12 cellular contexts compared by ENCODE assay signal in genomic region chr6:34583461-34583860, GRCh38. TPM values are rescaled to one million over a fixed set of nuclear protein-coding genes. Genes with fewer than 3 reads are reported as not detected.
DNase-seq lines count a peak whose midpoint lies in the region; ATAC-seq and TF ChIP-seq lines count a peak whose summit lies in the region.
"Had no signal": no experiment of that assay in that cellular context is flagged by ENCODE, and none has a peak within 500 bp of the region (broad histone marks: within the 10 kb centered on the region; RNA-seq: fewer than 3 reads in every experiment).

No MANE protein-coding gene starts in this region.

- CTCF ChIA-PET in SK-N-SH (lab: Yijun Ruan, JAX): interaction anchor here (0.7 to 2.7 kb wide), 10 partner anchors 10 to 500 kb away, joined by 3 to 12 read pairs (median 3); no protein-coding TSS in a partner anchor
- CTCF ChIA-PET in mammary epithelial cell (lab: Charles Lee; ENCODE audit: low non-redundant PET): no interaction called here

- in situ Hi-C loops in mammary epithelial cell (cut with MboI; ENCODE audit: low sequenced_read_pairs in 2 of 2): no loop called here

- TF ChIP-seq EP300 in SK-N-SH (IDR thresholded peaks at IDR 0.05; ENCODE audit: borderline replicate concordance in 1 of 2, low read depth in 1 of 2, low read length in 1 of 2): no peak

- peaks cover 0 to 21% of the 10 kb centered on the region in 2 experiments; a peak in 1 of 4 replicates for H3K4me1 ChIP-seq in SK-N-SH (ENCODE audit: control insufficient read depth in 1 of 2, insufficient read depth in 2 of 2, low read depth in 1 of 2, low read length in 1 of 2)
- no peaks in the 10 kb centered on the region for H3K4me1 ChIP-seq in mammary epithelial cell (ENCODE audit: insufficient read depth, low read length)
- H3K4me1 ChIP-seq: Peyer's patch had no signal

- no peak overlapping the region for H2AFZ ChIP-seq in SK-N-SH (ENCODE audit: low read depth)
- no peak overlapping the region for H2AFZ ChIP-seq in mammary epithelial cell (ENCODE audit: low read depth, low read length)

- H3K9ac ChIP-seq in SK-N-SH (no peak overlapping the region), mammary epithelial cell (ENCODE audit: insufficient read depth, low read length) (no peak overlapping the region)

- WGBS in SK-N-SH (ENCODE audit: low lambda C conversion rate): 96% methylated on average over 5 of the region's 6 CpGs
- 83% methylated on average over 6 of the region's 6 CpGs for WGBS in mammary epithelial cell (ENCODE audit: low coverage, missing lambda C conversion rate)

- no peaks in the 10 kb centered on the region; the same call in 1 of the 2 replicates for H3K79me2 ChIP-seq in SK-N-SH (ENCODE audit: insufficient read depth)
- peaks cover 4% of the 10 kb centered on the region for H3K79me2 ChIP-seq in mammary epithelial cell (ENCODE audit: insufficient read depth, low read length)

- no TSS peak for BruUV-seq in mammary epithelial cell (replicated peaks; lab: Mats Ljungman, UMichigan)

- POLR2A ChIA-PET in SK-N-SH (lab: Yijun Ruan, JAX): no interaction called here

- H3K27ac ChIP-seq in SK-N-SH (ENCODE audit: low read depth in 2 of 2, low read length in 1 of 2) (no peak overlapping the region), mammary epithelial cell (ENCODE audit: insufficient read depth, low read depth, low read length) (no peak overlapping the region)
- H3K27ac ChIP-seq: Peyer's patch had no signal

- H3K4me3 ChIP-seq in GM12875 (ENCODE audit: low read depth, low read length): no peak overlapping the region
- no peak overlapping the region for H3K4me3 ChIP-seq in SK-N-SH (ENCODE audit: low read depth in 2 of 2, low read length in 1 of 2)
- H3K4me3 ChIP-seq in mammary epithelial cell (replicated peaks in 1 of 3; ENCODE audit: insufficient read depth in 1 of 3, low read depth in 2 of 3, low read length in 3 of 3): no peak overlapping the region
- H3K4me3 ChIP-seq: GM12878, Peyer's patch had no signal

- H3K9me2 ChIP-seq in SK-N-SH: no peaks in the 10 kb centered on the region

- TF ChIP-seq RAD21 in SK-N-SH (IDR thresholded peaks at IDR 0.05; ENCODE audit: low read length): peak; percentile 36

- DNase-seq in SK-N-SH (no peak), mammary epithelial cell (no peak), sciatic nerve (ENCODE audit: low spot score) (no peak), NOMO-1 treated with DMSO at 0.1 percent for 48 hours (lab: John Stamatoyannopoulos, UW; ENCODE audit: unreplicated experiment) (no peak), NCI-H1930 (lab: John Stamatoyannopoulos, UW) (no peak)
- DNase-seq: activated CD8-positive, alpha-beta memory T cell treated with anti-CD3 and anti-CD28 coated beads, Interleukin-2, amount 50 U/mL, for 48 hours; T1000 had no signal

- intact Hi-C loops in mammary epithelial cell (cut with micrococcal nuclease): no loop called here
- intact Hi-C loops in sciatic nerve (cut with DNase I): loop anchor here (10.0 kb wide), 1 partner anchor 409 kb away; no protein-coding TSS in a partner anchor

- H3K27me3 ChIP-seq in SK-N-SH (ENCODE audit: insufficient read depth) (no peaks in the 10 kb centered on the region), mammary epithelial cell (ENCODE audit: insufficient read depth, low read length) (no peaks in the 10 kb centered on the region)
- H3K27me3 ChIP-seq: Peyer's patch had no signal

- no peaks in the 10 kb centered on the region for H4K20me1 ChIP-seq in SK-N-SH (ENCODE audit: insufficient read depth)
- no peaks in the 10 kb centered on the region for H4K20me1 ChIP-seq in mammary epithelial cell (ENCODE audit: insufficient read depth, low read length)

- TF ChIP-seq CTCF in GM12875 (IDR thresholded peaks at IDR 0.05; ENCODE audit: borderline replicate concordance, insufficient read depth, low read depth, low read length) (peak; percentile 25; the same call in 1 of the 2 replicates), SK-N-SH (IDR thresholded peaks at IDR 0.05) (peak; percentile 51), mammary epithelial cell (conservative IDR thresholded peaks at IDR 0.05 in 1 of 2, IDR thresholded peaks at IDR 0.05 in 1 of 2; ENCODE audit: extremely low read depth in 1 of 2, insufficient read depth in 1 of 2, low read depth in 1 of 2, low read length in 2 of 2) (peak; percentile 38 to 54)

- ATAC-seq in sciatic nerve (peak; percentile 10), HG02763 (IDR thresholded peaks at IDR 0.05; ENCODE audit: unreplicated experiment) (no peak)
- ATAC-seq: GM12878 had no signal

- dilution Hi-C loops in mammary epithelial cell (cut with HindIII; ENCODE audit: low sequenced_read_pairs): no loop called here

- no peaks in the 10 kb centered on the region for H3F3A ChIP-seq in SK-N-SH (replicated peaks; ENCODE audit: insufficient read depth)

- no peaks in the 10 kb centered on the region for H3K9me3 ChIP-seq in SK-N-SH
- H3K9me3 ChIP-seq in mammary epithelial cell (replicated peaks; ENCODE audit: insufficient read depth, low read length): no peaks in the 10 kb centered on the region
- H3K9me3 ChIP-seq: Peyer's patch had no signal

- H3K36me3 ChIP-seq in SK-N-SH (replicated peaks in 1 of 2; ENCODE audit: control insufficient read depth in 1 of 2, insufficient read depth in 2 of 2, low read length in 1 of 2): peaks cover 0 to 5% of the 10 kb centered on the region in 2 experiments
- no peaks in the 10 kb centered on the region for H3K36me3 ChIP-seq in mammary epithelial cell (ENCODE audit: insufficient read depth, low read length)

- H3K4me2 ChIP-seq in SK-N-SH (no peak overlapping the region), mammary epithelial cell (ENCODE audit: insufficient read depth, low read depth, low read length) (no peak overlapping the region)

TF ChIP-seq in SK-N-SH, 30 proteins besides CTCF, POLR2A, EP300 and RAD21:
- TF ChIP-seq SMC3 (IDR thresholded peaks at IDR 0.05; ENCODE audit: low read depth, low read length) (peak; percentile 40), TCF12 (IDR thresholded peaks at IDR 0.05) (no peak), FOSL2 (IDR thresholded peaks at IDR 0.05; ENCODE audit: borderline replicate concordance, low read depth) (no peak), MXI1 (IDR thresholded peaks at IDR 0.05; ENCODE audit: low read depth, low read length) (no peak), JUND (IDR thresholded peaks at IDR 0.05) (no peak), YY1 (IDR thresholded peaks at IDR 0.05; ENCODE audit: low read depth) (peak; percentile 44; the same call in 1 of the 2 replicates), TAF1 (IDR thresholded peaks at IDR 0.05; ENCODE audit: borderline replicate concordance, low read depth, low read length) (no peak), GABPA (IDR thresholded peaks at IDR 0.05; ENCODE audit: low read depth) (no peak)

RNA-seq across cellular contexts. Expression of gene SPDEF, which starts 27.3 kb away (rescaled TPM):
- polyA plus RNA-seq in SK-N-SH (2012; rRNA removed): 0.03 and 0.10 TPM in 2 replicates
- polyA plus RNA-seq in SK-N-SH (2012; cell fraction: cytosol; rRNA removed): 0.01 TPM in 1 of 2 replicates, not detected in the other
- polyA plus RNA-seq in SK-N-SH (2012; cell fraction: nucleus; rRNA removed): 0.23 and 0.27 TPM in 2 replicates
- under 1 TPM in 1 of 2 donors, not detected in 1; 0.16 TPM for total RNA-seq in mammary epithelial cell
- not detected for polyA plus RNA-seq in mammary epithelial cell
- not detected for polyA minus RNA-seq in mammary epithelial cell
- not detected for total RNA-seq in sciatic nerve
- total RNA-seq: GM12878, M059J had no signal
- polyA plus RNA-seq: GM12878 had no signal
